In genomic region chr7:28685660-28686417, GRCh38 we compare ENCODE assay signal across 8 cellular contexts.
DNase-seq lines count a peak whose midpoint lies in the region; ATAC-seq, FAIRE-seq and TF ChIP-seq lines count a peak whose summit lies in the region.

No MANE protein-coding gene starts in this region.

- DNase-seq in DMS 273 treated with DMSO at 0.1 percent for 48 hours (lab: John Stamatoyannopoulos, UW) (peak; percentile 98), HAP-1 (ENCODE audit: low spot score in 2 of 2) (peak; percentile 65 to 80), NCI-H146 treated with DMSO at 0.1 percent for 48 hours (lab: John Stamatoyannopoulos, UW; ENCODE audit: unreplicated experiment) (peak; percentile 14), foreskin melanocyte (peak; percentile 98), naive B cell (peak; percentile 50), GM19239 (ENCODE audit: insufficient read length, low spot score) (no peak)
- no peak for DNase-seq in effector memory CD8-positive, alpha-beta T cell

- H3K4me1 ChIP-seq in HAP-1, result peaks cover 3% of the 10 kb centered on the region; the same call in 1 of the 2 replicates

- H3K36me3 ChIP-seq in HAP-1 (replicated peaks), result no peaks in the 10 kb centered on the region

- H3K27me3 Mint-ChIP-seq in naive B cell, result peaks cover 11 to 22% (median 18%) of the 10 kb centered on the region in 3 donors
- peaks cover 18 to 28% of the 10 kb centered on the region in 2 donors for H3K27me3 Mint-ChIP-seq in effector memory CD8-positive, alpha-beta T cell

- H3K27ac Mint-ChIP-seq in naive B cell, result no peak overlapping the region
- H3K27ac Mint-ChIP-seq in effector memory CD8-positive, alpha-beta T cell, result no peak overlapping the region

- no peak for TF ChIP-seq CTCF in VCaP (conservative IDR thresholded peaks at IDR 0.05)

- H3K27ac ChIP-seq in VCaP, result 0 out of 2 replicates have a peak overlapping the region, but pooled peaks have one; percentile 18

- H3K4me3 ChIP-seq in HAP-1, result no peak overlapping the region

- peaks cover 0 to 2% (median 0%) of the 10 kb centered on the region in 3 donors for H3K4me1 Mint-ChIP-seq in naive B cell
- H3K4me1 Mint-ChIP-seq in effector memory CD8-positive, alpha-beta T cell (ENCODE audit: low read depth in 2 of 2), result no peaks in the 10 kb centered on the region

- H3K4me3 Mint-ChIP-seq in naive B cell, result no peak overlapping the region
- no peak overlapping the region for H3K4me3 Mint-ChIP-seq in effector memory CD8-positive, alpha-beta T cell

- in situ Hi-C loops in HAP-1 (cut with MboI; ENCODE audit: low sequenced_read_pairs), result no loop called here

- H3K36me3 Mint-ChIP-seq in naive B cell, result no peaks in the 10 kb centered on the region
- no peaks in the 10 kb centered on the region for H3K36me3 Mint-ChIP-seq in effector memory CD8-positive, alpha-beta T cell (ENCODE audit: insufficient read depth)

- no peaks in the 10 kb centered on the region; the same call in 1 of the 2 replicates for H3K27me3 ChIP-seq in HAP-1 (ENCODE audit: low read depth)

- no peaks in the 10 kb centered on the region for H3K9me3 Mint-ChIP-seq in naive B cell
- H3K9me3 Mint-ChIP-seq in effector memory CD8-positive, alpha-beta T cell, result no peaks in the 10 kb centered on the region

- no peaks in the 10 kb centered on the region for H3K9me3 ChIP-seq in HAP-1

- FAIRE-seq in GM19239 (lab: Jason Lieb, UNC), result no peak

- ATAC-seq in naive B cell (ENCODE audit: low read depth in 2 of 2), result peak; percentile 77 to 80
- ATAC-seq in effector memory CD8-positive, alpha-beta T cell (replicated peaks), result no peak

Comparison
In these comparisons a context has a peak if more than half of its experiments do, and no peak if none do; other contexts are left out.
1. DNase-seq: peak in DMS 273 treated with DMSO at 0.1 percent for 48 hours (single experiment), HAP-1 (2 of 2), NCI-H146 treated with DMSO at 0.1 percent for 48 hours (single experiment), foreskin melanocyte (single experiment) and naive B cell (single experiment); none in effector memory CD8-positive, alpha-beta T cell (0 of 3) and GM19239 (single experiment).